ENCODE assay signal across 9 cellular contexts in genomic region chr13:92074658-92075057, GRCh38.
A peak's percentile ranks its signal among the peaks of the same experiment; 100 is the strongest.
DNase-seq lines count a peak whose midpoint lies in the region; ATAC-seq and TF ChIP-seq lines count a peak whose summit lies in the region.
"Had no signal": no experiment of that assay in that cellular context is flagged by ENCODE, and none has a peak within 500 bp of the region (broad histone marks: within the 10 kb centered on the region; RNA-seq: fewer than 3 reads in every experiment).

No MANE protein-coding gene starts in this region.

- CTCF ChIA-PET in CD4-positive, alpha-beta memory T cell (lab: Charles Lee; ENCODE audit: partially characterized antibody), result no interaction called here

- H3K9me3 Mint-ChIP-seq in CD4-positive, alpha-beta memory T cell, result peaks cover 0 to 3% (median 0%) of the 10 kb centered on the region in 8 donors

- H3K4me1 ChIP-seq in CD4-positive, alpha-beta memory T cell (ENCODE audit: insufficient read depth, low read length), result no peaks in the 10 kb centered on the region

- H3K4me1 Mint-ChIP-seq in CD4-positive, alpha-beta memory T cell, result no peaks in the 10 kb centered on the region

- TF ChIP-seq CTCF in choroid plexus epithelial cell (conservative IDR thresholded peaks at IDR 0.05; ENCODE audit: low read depth, low read length), result peak; percentile 66

- no peaks in the 10 kb centered on the region for H3K27me3 Mint-ChIP-seq in CD4-positive, alpha-beta memory T cell

- H3K9me3 ChIP-seq in CD4-positive, alpha-beta memory T cell (ENCODE audit: control insufficient read depth in 1 of 2, low read length in 2 of 2), result no peaks in the 10 kb centered on the region

- H3K4me3 Mint-ChIP-seq in CD4-positive, alpha-beta memory T cell, result no peak overlapping the region

- intact Hi-C loops in CD4-positive, alpha-beta memory T cell (cut with micrococcal nuclease), result no loop called here

- no peak overlapping the region for H3K27ac ChIP-seq in CD4-positive, alpha-beta memory T cell (ENCODE audit: low read depth, low read length)

- H3K27me3 ChIP-seq in CD4-positive, alpha-beta memory T cell (ENCODE audit: insufficient read depth, low read length), result no peaks in the 10 kb centered on the region

- H3K36me3 Mint-ChIP-seq in CD4-positive, alpha-beta memory T cell, result no peaks in the 10 kb centered on the region

- DNase-seq in NCI-H146 (lab: John Stamatoyannopoulos, UW), result peak; percentile 3
- no peak for DNase-seq in NCI-H146 treated with DMSO at 0.1 percent for 48 hours (lab: John Stamatoyannopoulos, UW; ENCODE audit: unreplicated experiment)
- DNase-seq in NCI-H526 (lab: John Stamatoyannopoulos, UW), result peak; percentile 47 to 61
- DNase-seq in choroid plexus epithelial cell (ENCODE audit: low read depth), result peak; percentile 35
- DNase-seq in renal cortical epithelial cell (ENCODE audit: low read depth), result peak; percentile 29
- DNase-seq in CD4-positive, alpha-beta memory T cell, result no peak
- DNase-seq: activated effector memory CD4-positive, alpha-beta T cell treated with Interleukin-2 at 50 U/mL for 16 hours had no signal

- no peak overlapping the region for H3K27ac Mint-ChIP-seq in CD4-positive, alpha-beta memory T cell

- no peak for ATAC-seq in GM21367 (IDR thresholded peaks at IDR 0.05; ENCODE audit: unreplicated experiment)
- no peak for ATAC-seq in GM18519 (IDR thresholded peaks at IDR 0.05; ENCODE audit: low FRiP score, unreplicated experiment)

- no peaks in the 10 kb centered on the region for H3K36me3 ChIP-seq in CD4-positive, alpha-beta memory T cell (ENCODE audit: insufficient read depth, low read length)

- POLR2A ChIA-PET in CD4-positive, alpha-beta memory T cell (lab: Charles Lee; ENCODE audit: partially characterized antibody), result no interaction called here

- H3K4me3 ChIP-seq in choroid plexus epithelial cell (ENCODE audit: low read depth, low read length), result no peak overlapping the region
- no peak overlapping the region for H3K4me3 ChIP-seq in CD4-positive, alpha-beta memory T cell (ENCODE audit: low read length in 2 of 2)

Comparison
In these comparisons a context has a peak if more than half of its experiments do, and no peak if none do; other contexts are left out.
1. DNase-seq: peak in NCI-H146 (single experiment), NCI-H526 (2 of 2), choroid plexus epithelial cell (single experiment) and renal cortical epithelial cell (single experiment); none in NCI-H146 treated with DMSO at 0.1 percent for 48 hours (single experiment) and CD4-positive, alpha-beta memory T cell (0 of 5).